In the genomic region with DNA sequence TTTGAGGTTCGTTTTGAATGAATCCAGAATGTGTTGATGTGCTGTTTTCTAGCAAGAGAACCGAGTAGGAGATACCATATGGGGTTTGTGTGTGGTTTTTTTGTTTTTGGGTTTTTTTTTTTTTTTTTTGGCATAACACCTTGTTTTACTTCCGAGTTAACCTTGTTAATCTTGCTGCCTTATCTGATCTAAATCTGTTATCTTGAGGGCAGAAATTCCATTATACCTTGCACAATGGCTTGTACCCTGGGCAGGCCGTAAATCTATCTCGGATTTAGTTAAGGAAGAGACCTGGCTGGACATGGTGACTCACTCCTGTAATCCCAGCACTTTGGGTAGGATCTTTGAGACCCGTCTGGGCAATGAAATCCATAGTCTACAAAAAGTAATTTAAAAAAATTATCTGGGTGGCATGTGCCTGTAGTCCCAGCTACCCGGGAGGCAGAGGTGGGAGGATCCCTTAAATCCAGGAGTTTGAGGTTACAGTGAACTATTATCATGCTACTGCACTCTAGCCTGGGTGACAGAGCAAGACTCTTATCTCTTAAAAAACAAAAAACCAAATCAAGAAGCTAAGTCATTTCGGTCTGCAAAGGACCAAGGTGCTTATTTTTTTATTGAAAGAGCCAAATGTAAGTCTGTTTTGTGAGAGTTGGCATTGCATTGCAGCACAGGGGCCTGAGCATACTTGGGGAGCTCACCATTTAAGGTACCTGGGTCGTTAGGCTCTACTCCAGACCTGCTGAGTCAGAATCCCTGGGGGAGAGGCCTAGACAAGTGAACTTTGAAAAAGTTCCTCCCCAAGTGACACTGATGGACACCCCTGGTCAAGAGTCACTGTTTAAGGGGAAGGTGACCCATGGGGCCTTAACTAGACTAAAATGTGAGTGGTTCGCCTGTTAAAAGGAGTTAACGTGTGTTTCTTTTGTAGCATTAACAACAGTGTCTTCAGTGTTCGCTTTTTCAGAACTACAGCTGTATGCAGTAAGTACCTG, we compare ENCODE assay signal across 1 cellular context.
A peak's percentile ranks its signal among the peaks of the same experiment; 100 is the strongest.
TF ChIP-seq lines count a peak whose summit lies in the region.

No MANE protein-coding gene starts in this region.

TF ChIP-seq in K562, 482 proteins besides CTCF, POLR2A, EP300 and RAD21 (continued from another document and continues in another):
- TF ChIP-seq, protein P1, sequence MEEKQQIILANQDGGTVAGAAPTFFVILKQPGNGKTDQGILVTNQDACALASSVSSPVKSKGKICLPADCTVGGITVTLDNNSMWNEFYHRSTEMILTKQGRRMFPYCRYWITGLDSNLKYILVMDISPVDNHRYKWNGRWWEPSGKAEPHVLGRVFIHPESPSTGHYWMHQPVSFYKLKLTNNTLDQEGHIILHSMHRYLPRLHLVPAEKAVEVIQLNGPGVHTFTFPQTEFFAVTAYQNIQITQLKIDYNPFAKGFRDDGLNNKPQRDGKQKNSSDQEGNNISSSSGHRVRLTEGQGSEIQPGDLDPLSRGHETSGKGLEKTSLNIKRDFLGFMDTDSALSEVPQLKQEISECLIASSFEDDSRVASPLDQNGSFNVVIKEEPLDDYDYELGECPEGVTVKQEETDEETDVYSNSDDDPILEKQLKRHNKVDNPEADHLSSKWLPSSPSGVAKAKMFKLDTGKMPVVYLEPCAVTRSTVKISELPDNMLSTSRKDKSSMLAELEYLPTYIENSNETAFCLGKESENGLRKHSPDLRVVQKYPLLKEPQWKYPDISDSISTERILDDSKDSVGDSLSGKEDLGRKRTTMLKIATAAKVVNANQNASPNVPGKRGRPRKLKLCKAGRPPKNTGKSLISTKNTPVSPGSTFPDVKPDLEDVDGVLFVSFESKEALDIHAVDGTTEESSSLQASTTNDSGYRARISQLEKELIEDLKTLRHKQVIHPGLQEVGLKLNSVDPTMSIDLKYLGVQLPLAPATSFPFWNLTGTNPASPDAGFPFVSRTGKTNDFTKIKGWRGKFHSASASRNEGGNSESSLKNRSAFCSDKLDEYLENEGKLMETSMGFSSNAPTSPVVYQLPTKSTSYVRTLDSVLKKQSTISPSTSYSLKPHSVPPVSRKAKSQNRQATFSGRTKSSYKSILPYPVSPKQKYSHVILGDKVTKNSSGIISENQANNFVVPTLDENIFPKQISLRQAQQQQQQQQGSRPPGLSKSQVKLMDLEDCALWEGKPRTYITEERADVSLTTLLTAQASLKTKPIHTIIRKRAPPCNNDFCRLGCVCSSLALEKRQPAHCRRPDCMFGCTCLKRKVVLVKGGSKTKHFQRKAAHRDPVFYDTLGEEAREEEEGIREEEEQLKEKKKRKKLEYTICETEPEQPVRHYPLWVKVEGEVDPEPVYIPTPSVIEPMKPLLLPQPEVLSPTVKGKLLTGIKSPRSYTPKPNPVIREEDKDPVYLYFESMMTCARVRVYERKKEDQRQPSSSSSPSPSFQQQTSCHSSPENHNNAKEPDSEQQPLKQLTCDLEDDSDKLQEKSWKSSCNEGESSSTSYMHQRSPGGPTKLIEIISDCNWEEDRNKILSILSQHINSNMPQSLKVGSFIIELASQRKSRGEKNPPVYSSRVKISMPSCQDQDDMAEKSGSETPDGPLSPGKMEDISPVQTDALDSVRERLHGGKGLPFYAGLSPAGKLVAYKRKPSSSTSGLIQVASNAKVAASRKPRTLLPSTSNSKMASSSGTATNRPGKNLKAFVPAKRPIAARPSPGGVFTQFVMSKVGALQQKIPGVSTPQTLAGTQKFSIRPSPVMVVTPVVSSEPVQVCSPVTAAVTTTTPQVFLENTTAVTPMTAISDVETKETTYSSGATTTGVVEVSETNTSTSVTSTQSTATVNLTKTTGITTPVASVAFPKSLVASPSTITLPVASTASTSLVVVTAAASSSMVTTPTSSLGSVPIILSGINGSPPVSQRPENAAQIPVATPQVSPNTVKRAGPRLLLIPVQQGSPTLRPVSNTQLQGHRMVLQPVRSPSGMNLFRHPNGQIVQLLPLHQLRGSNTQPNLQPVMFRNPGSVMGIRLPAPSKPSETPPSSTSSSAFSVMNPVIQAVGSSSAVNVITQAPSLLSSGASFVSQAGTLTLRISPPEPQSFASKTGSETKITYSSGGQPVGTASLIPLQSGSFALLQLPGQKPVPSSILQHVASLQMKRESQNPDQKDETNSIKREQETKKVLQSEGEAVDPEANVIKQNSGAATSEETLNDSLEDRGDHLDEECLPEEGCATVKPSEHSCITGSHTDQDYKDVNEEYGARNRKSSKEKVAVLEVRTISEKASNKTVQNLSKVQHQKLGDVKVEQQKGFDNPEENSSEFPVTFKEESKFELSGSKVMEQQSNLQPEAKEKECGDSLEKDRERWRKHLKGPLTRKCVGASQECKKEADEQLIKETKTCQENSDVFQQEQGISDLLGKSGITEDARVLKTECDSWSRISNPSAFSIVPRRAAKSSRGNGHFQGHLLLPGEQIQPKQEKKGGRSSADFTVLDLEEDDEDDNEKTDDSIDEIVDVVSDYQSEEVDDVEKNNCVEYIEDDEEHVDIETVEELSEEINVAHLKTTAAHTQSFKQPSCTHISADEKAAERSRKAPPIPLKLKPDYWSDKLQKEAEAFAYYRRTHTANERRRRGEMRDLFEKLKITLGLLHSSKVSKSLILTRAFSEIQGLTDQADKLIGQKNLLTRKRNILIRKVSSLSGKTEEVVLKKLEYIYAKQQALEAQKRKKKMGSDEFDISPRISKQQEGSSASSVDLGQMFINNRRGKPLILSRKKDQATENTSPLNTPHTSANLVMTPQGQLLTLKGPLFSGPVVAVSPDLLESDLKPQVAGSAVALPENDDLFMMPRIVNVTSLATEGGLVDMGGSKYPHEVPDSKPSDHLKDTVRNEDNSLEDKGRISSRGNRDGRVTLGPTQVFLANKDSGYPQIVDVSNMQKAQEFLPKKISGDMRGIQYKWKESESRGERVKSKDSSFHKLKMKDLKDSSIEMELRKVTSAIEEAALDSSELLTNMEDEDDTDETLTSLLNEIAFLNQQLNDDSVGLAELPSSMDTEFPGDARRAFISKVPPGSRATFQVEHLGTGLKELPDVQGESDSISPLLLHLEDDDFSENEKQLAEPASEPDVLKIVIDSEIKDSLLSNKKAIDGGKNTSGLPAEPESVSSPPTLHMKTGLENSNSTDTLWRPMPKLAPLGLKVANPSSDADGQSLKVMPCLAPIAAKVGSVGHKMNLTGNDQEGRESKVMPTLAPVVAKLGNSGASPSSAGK (IDR thresholded peaks at IDR 0.05), result no peak
- no peak for TF ChIP-seq EP400 (IDR thresholded peaks at IDR 0.05)
- TF ChIP-seq ARHGAP35 (IDR thresholded peaks at IDR 0.05; ENCODE audit: partially characterized antibody), result no peak
- no peak for TF ChIP-seq HNRNPLL (IDR thresholded peaks at IDR 0.05; ENCODE audit: low read depth, low read length, poor library complexity, severe bottlenecking)
- TF ChIP-seq SP2 (IDR thresholded peaks at IDR 0.05; ENCODE audit: extremely low read depth, low read depth, low read length, poor library complexity, severe bottlenecking), result no peak
- TF ChIP-seq TRIM24 (IDR thresholded peaks at IDR 0.05), result no peak
- TF ChIP-seq NFIX (CRISPR knock-in tag; IDR thresholded peaks at IDR 0.05; ENCODE audit: low read depth), result no peak
- TF ChIP-seq ZNF431 (CRISPR knock-in tag; IDR thresholded peaks at IDR 0.05), result no peak
- no peak for TF ChIP-seq LEF1 (IDR thresholded peaks at IDR 0.05)
- peak; percentile 82; the same call in 1 of the 2 replicates for TF ChIP-seq GATAD2A (IDR thresholded peaks at IDR 0.05)
- TF ChIP-seq GABPB2 (CRISPR knock-in tag; conservative IDR thresholded peaks at IDR 0.05), result no peak
- no peak for TF ChIP-seq ZNF143 (CRISPR knock-in tag; IDR thresholded peaks at IDR 0.05)
- TF ChIP-seq ADNP (tag; IDR thresholded peaks at IDR 0.05), result peak; percentile 37; the same call in 1 of the 2 replicates
- TF ChIP-seq CBX5 (IDR thresholded peaks at IDR 0.05; ENCODE audit: borderline replicate concordance, low read depth), result no peak
- no peak for TF ChIP-seq CHCHD3 (CRISPR knock-in tag; IDR thresholded peaks at IDR 0.05)
- peak; percentile 86 for TF ChIP-seq MEIS2 (IDR thresholded peaks at IDR 0.05; ENCODE audit: partially characterized antibody)
- no peak for TF ChIP-seq ZNF76 (CRISPR knock-in tag; IDR thresholded peaks at IDR 0.05; ENCODE audit: borderline replicate concordance)
- TF ChIP-seq, protein P2, sequence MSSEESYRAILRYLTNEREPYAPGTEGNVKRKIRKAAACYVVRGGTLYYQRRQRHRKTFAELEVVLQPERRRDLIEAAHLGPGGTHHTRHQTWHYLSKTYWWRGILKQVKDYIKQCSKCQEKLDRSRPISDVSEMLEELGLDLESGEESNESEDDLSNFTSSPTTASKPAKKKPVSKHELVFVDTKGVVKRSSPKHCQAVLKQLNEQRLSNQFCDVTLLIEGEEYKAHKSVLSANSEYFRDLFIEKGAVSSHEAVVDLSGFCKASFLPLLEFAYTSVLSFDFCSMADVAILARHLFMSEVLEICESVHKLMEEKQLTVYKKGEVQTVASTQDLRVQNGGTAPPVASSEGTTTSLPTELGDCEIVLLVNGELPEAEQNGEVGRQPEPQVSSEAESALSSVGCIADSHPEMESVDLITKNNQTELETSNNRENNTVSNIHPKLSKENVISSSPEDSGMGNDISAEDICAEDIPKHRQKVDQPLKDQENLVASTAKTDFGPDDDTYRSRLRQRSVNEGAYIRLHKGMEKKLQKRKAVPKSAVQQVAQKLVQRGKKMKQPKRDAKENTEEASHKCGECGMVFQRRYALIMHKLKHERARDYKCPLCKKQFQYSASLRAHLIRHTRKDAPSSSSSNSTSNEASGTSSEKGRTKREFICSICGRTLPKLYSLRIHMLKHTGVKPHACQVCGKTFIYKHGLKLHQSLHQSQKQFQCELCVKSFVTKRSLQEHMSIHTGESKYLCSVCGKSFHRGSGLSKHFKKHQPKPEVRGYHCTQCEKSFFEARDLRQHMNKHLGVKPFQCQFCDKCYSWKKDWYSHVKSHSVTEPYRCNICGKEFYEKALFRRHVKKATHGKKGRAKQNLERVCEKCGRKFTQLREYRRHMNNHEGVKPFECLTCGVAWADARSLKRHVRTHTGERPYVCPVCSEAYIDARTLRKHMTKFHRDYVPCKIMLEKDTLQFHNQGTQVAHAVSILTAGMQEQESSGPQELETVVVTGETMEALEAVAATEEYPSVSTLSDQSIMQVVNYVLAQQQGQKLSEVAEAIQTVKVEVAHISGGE (CRISPR knock-in tag; IDR thresholded peaks at IDR 0.05), result no peak
- no peak for TF ChIP-seq ZNF354B (CRISPR knock-in tag; IDR thresholded peaks at IDR 0.05)
- peak; percentile 85 for TF ChIP-seq NFE2 (IDR thresholded peaks at IDR 0.05; ENCODE audit: low read depth)
- TF ChIP-seq, protein P3, sequence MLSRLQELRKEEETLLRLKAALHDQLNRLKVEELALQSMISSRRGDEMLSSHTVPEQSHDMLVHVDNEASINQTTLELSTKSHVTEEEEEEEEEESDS (CRISPR knock-in tag; IDR thresholded peaks at IDR 0.05), result no peak
- TF ChIP-seq RBM22 (IDR thresholded peaks at IDR 0.05; ENCODE audit: low read depth, low read length, poor library complexity, severe bottlenecking), result no peak
- TF ChIP-seq, protein P4, sequence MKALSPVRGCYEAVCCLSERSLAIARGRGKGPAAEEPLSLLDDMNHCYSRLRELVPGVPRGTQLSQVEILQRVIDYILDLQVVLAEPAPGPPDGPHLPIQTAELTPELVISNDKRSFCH (CRISPR knock-in tag; IDR thresholded peaks at IDR 0.05), result no peak
- TF ChIP-seq, protein P4 (tag; IDR thresholded peaks at IDR 0.05), result no peak
- TF ChIP-seq ZNF347 (CRISPR knock-in tag; IDR thresholded peaks at IDR 0.05; ENCODE audit: low read depth), result no peak
- TF ChIP-seq, protein P5, sequence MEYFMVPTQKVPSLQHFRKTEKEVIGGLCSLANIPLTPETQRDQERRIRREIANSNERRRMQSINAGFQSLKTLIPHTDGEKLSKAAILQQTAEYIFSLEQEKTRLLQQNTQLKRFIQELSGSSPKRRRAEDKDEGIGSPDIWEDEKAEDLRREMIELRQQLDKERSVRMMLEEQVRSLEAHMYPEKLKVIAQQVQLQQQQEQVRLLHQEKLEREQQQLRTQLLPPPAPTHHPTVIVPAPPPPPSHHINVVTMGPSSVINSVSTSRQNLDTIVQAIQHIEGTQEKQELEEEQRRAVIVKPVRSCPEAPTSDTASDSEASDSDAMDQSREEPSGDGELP (CRISPR knock-in tag; IDR thresholded peaks at IDR 0.05; ENCODE audit: borderline replicate concordance), result no peak
- TF ChIP-seq PURB (CRISPR knock-in tag; IDR thresholded peaks at IDR 0.05; ENCODE audit: low read depth), result no peak
- TF ChIP-seq HDAC8 (tag; IDR thresholded peaks at IDR 0.05), result no peak
- TF ChIP-seq ZBTB8A (IDR thresholded peaks at IDR 0.05; ENCODE audit: partially characterized antibody), result no peak
- TF ChIP-seq TARDBP (IDR thresholded peaks at IDR 0.05), result no peak
- TF ChIP-seq FOXK2 (conservative IDR thresholded peaks at IDR 0.05 in 1 of 2, IDR thresholded peaks at IDR 0.05 in 1 of 2; ENCODE audit: low read depth in 2 of 2), result no peak
- TF ChIP-seq, protein P6, sequence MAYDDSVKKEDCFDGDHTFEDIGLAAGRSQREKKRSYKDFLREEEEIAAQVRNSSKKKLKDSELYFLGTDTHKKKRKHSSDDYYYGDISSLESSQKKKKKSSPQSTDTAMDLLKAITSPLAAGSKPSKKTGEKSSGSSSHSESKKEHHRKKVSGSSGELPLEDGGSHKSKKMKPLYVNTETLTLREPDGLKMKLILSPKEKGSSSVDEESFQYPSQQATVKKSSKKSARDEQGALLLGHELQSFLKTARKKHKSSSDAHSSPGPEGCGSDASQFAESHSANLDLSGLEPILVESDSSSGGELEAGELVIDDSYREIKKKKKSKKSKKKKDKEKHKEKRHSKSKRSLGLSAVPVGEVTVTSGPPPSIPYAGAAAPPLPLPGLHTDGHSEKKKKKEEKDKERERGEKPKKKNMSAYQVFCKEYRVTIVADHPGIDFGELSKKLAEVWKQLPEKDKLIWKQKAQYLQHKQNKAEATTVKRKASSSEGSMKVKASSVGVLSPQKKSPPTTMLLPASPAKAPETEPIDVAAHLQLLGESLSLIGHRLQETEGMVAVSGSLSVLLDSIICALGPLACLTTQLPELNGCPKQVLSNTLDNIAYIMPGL (CRISPR knock-in tag; IDR thresholded peaks at IDR 0.05), result no peak
- peak; percentile 94 for TF ChIP-seq SMARCA4 (IDR thresholded peaks at IDR 0.05)
- TF ChIP-seq GATA2 (CRISPR knock-in tag; IDR thresholded peaks at IDR 0.05), result no peak; the same call in 1 of the 2 replicates
- no peak for TF ChIP-seq NFXL1 (CRISPR knock-in tag; IDR thresholded peaks at IDR 0.05)
- no peak for TF ChIP-seq CHD4 (IDR thresholded peaks at IDR 0.05; ENCODE audit: insufficient read depth, insufficient replicate concordance, low read depth, low read length, poor library complexity, severe bottlenecking)
- TF ChIP-seq GABPA (tag; conservative IDR thresholded peaks at IDR 0.05; ENCODE audit: low read depth), result peak; percentile 51; the same call in 1 of the 2 replicates
- TF ChIP-seq U2AF1 (optimal IDR thresholded peaks at IDR 0.05; ENCODE audit: low read depth, low read length), result no peak
- no peak for TF ChIP-seq POLR2B (IDR thresholded peaks at IDR 0.05; ENCODE audit: low read depth, partially characterized antibody)
- no peak for TF ChIP-seq ZNF586 (CRISPR knock-in tag; conservative IDR thresholded peaks at IDR 0.05)
- peak; percentile 75 for TF ChIP-seq CEBPB (tag; IDR thresholded peaks at IDR 0.05)
- TF ChIP-seq IFI16 (CRISPR knock-in tag; IDR thresholded peaks at IDR 0.05), result no peak
- no peak for TF ChIP-seq HCFC1 (IDR thresholded peaks at IDR 0.05; ENCODE audit: low read depth, low read length)
- TF ChIP-seq FOXP1 (CRISPR knock-in tag; IDR thresholded peaks at IDR 0.05), result no peak
- TF ChIP-seq KHSRP (IDR thresholded peaks at IDR 0.05), result no peak
- TF ChIP-seq, protein P7, sequence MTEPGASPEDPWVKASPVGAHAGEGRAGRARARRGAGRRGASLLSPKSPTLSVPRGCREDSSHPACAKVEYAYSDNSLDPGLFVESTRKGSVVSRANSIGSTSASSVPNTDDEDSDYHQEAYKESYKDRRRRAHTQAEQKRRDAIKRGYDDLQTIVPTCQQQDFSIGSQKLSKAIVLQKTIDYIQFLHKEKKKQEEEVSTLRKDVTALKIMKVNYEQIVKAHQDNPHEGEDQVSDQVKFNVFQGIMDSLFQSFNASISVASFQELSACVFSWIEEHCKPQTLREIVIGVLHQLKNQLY (CRISPR knock-in tag; conservative IDR thresholded peaks at IDR 0.05), result no peak
- TF ChIP-seq NFRKB (IDR thresholded peaks at IDR 0.05; ENCODE audit: low read depth), result no peak
